In genomic region chr2:236769981-236770671, GRCh38 we compare ENCODE assay signal across 11 cellular contexts.
DNase-seq lines count a peak whose midpoint lies in the region; ATAC-seq and TF ChIP-seq lines count a peak whose summit lies in the region.
"Had no signal": no experiment of that assay in that cellular context is flagged by ENCODE, and none has a peak within 500 bp of the region (broad histone marks: within the 10 kb centered on the region; RNA-seq: fewer than 3 reads in every experiment).

No MANE protein-coding gene starts in this region.

- no TSS peak for BruUV-seq in Panc1 (replicated peaks; lab: Mats Ljungman, UMichigan)

- CTCF ChIA-PET in Panc1 (lab: Charles Lee) (interaction anchor here (0.5 kb wide), 1 partner anchor 147 kb away, joined by 3 read pairs; no protein-coding TSS in a partner anchor), GM10248 (lab: Yijun Ruan, JAX) (interaction anchor here (1.6 kb wide), 1 partner anchor 12 kb away, joined by 5 read pairs; no protein-coding TSS in a partner anchor)

- peak; percentile 98 for DNase-seq in Daoy (ENCODE audit: low read depth)
- peak; percentile 33 for DNase-seq in Panc1 (ENCODE audit: low read depth, low spot score)
- DNase-seq in epithelial cell of proximal tubule (ENCODE audit: low read depth) = peak; percentile 73
- peak; percentile 66 for DNase-seq in posterior vena cava (ENCODE audit: low spot score)
- DNase-seq in GM10248 (ENCODE audit: extremely low spot score) = no peak
- no peak for DNase-seq in activated gamma-delta T cell (lab: John Stamatoyannopoulos, UW)
- DNase-seq in DMS53 (lab: John Stamatoyannopoulos, UW) = no peak
- DNase-seq: activated CD4-positive, CD25-positive, alpha-beta regulatory T cell treated with anti-CD3 and anti-CD28 coated beads, Interleukin-2, amount 50 U/mL, for 72 hours; natural killer cell; transverse colon had no signal

- H3K27ac ChIP-seq in Panc1 (ENCODE audit: low read length) = no peak overlapping the region
- H3K27ac ChIP-seq: transverse colon had no signal

- peaks cover 3% of the 10 kb centered on the region for H3K27me3 ChIP-seq in Panc1 (ENCODE audit: control insufficient read depth, insufficient read depth, low read length)
- H3K27me3 ChIP-seq: transverse colon had no signal

- POLR2A ChIA-PET in Panc1 (lab: Charles Lee) = no interaction called here
- POLR2A ChIA-PET in GM10248 (lab: Yijun Ruan, JAX) = no interaction called here

- H3K9me3 ChIP-seq in Panc1 (ENCODE audit: control insufficient read depth, insufficient read depth, low read depth, low read length) = no peaks in the 10 kb centered on the region
- H3K9me3 ChIP-seq: transverse colon had no signal

- no peaks in the 10 kb centered on the region for H3K36me3 ChIP-seq in Panc1 (ENCODE audit: control insufficient read depth, insufficient read depth, low read length)
- H3K36me3 ChIP-seq: transverse colon had no signal

- ATAC-seq in Panc1 (peak; percentile 69; the same call in 1 of the 2 replicates), GM18870 (IDR thresholded peaks at IDR 0.05; ENCODE audit: unreplicated experiment) (no peak)
- ATAC-seq: natural killer cell had no signal

- H3K4me1 ChIP-seq in Panc1 (ENCODE audit: control insufficient read depth, insufficient read depth, low read length) = no peaks in the 10 kb centered on the region
- H3K4me1 ChIP-seq: transverse colon had no signal

- in situ Hi-C loops in Panc1 (cut with HindIII; ENCODE audit: low pct_unique_long_range_greater_than_20kb, low sequenced_read_pairs) = no loop called here

- TF ChIP-seq CTCF in Panc1 (IDR thresholded peaks at IDR 0.05) (no peak), epithelial cell of proximal tubule (conservative IDR thresholded peaks at IDR 0.05; ENCODE audit: low read depth, low read length) (no peak), GM10248 (IDR thresholded peaks at IDR 0.05; ENCODE audit: control extremely low read depth, extremely low read depth, low read depth, missing control alignments) (no peak)

- intact Hi-C loops in Panc1 (cut with micrococcal nuclease; ENCODE audit: unreplicated experiment) (no loop called here), posterior vena cava (cut with DNase I) (loop anchor here in 1 of 2 donors (5.0 kb wide), 1 partner anchor 1977 kb away; no protein-coding TSS in a partner anchor)

- H3K4me3 ChIP-seq in Panc1 (ENCODE audit: low read depth in 2 of 2, low read length in 2 of 2) (no peak overlapping the region), epithelial cell of proximal tubule (ENCODE audit: low read depth, low read length) (no peak overlapping the region)
- H3K4me3 ChIP-seq: transverse colon had no signal

Comparison
In these comparisons a context has a peak if more than half of its experiments do, and no peak if none do; other contexts are left out.
1. DNase-seq: peak in Daoy (single experiment), Panc1 (single experiment), epithelial cell of proximal tubule (single experiment) and posterior vena cava (single experiment); none in GM10248 (single experiment), activated gamma-delta T cell (single experiment) and DMS53 (single experiment).